Comparison of ENCODE assay signal across 8 cellular contexts in genomic region chr6:132300323-132300949, GRCh38.
A peak's percentile ranks its signal among the peaks of the same experiment; 100 is the strongest.
DNase-seq lines count a peak whose midpoint lies in the region; ATAC-seq, FAIRE-seq and TF ChIP-seq lines count a peak whose summit lies in the region.

No MANE protein-coding gene starts in this region.

- TF ChIP-seq EP300 in H1 (IDR thresholded peaks at IDR 0.05; ENCODE audit: borderline replicate concordance in 1 of 2, low read depth in 2 of 2, low read length in 2 of 2), result no peak

- H3K9me2 ChIP-seq in DOHH2 (replicated peaks; ENCODE audit: control insufficient read depth, low read length) (no peaks in the 10 kb centered on the region), PC-9 (ENCODE audit: insufficient read depth) (no peaks in the 10 kb centered on the region)

- H3K36me3 ChIP-seq in DOHH2 (ENCODE audit: control insufficient read depth, low read length) (no peaks in the 10 kb centered on the region), PC-9 (ENCODE audit: low read depth) (no peaks in the 10 kb centered on the region), H1 (ENCODE audit: control insufficient read depth in 2 of 4, insufficient read depth in 4 of 4, low read length in 3 of 4) (no peaks in the 10 kb centered on the region), mucosa of descending colon (ENCODE audit: low read depth) (no peaks in the 10 kb centered on the region)

- H2BK20ac ChIP-seq in H1 (ENCODE audit: low read length), result no peak overlapping the region

- no peak overlapping the region for H3K23ac ChIP-seq in H1 (ENCODE audit: insufficient read length)

- H3K4me3 ChIP-seq in DOHH2 (ENCODE audit: low read length) (no peak overlapping the region), PC-9 (no peak overlapping the region), H1 (ENCODE audit: extremely low read depth in 1 of 4, insufficient read depth in 2 of 4, low read depth in 3 of 4, low read length in 4 of 4) (no peak overlapping the region), mucosa of descending colon (no peak overlapping the region)

- H3K79me2 ChIP-seq in DOHH2 (ENCODE audit: control insufficient read depth, low read length) (no peaks in the 10 kb centered on the region), PC-9 (ENCODE audit: low read depth) (no peaks in the 10 kb centered on the region), H1 (ENCODE audit: control insufficient read depth in 1 of 2, insufficient read depth in 2 of 2, low read length in 2 of 2) (no peaks in the 10 kb centered on the region)

- 49% methylated on average over 4 of the region's 4 CpGs; no CpG with 5 or more reads in 1 of the 2 experiments for WGBS in H1 (ENCODE audit: extremely low coverage in 1 of 2, insufficient coverage in 1 of 2, insufficient read length in 1 of 2, insufficient replicate concordance in 2 of 2, low coverage in 1 of 2, low lambda C conversion rate in 2 of 2, missing lambda C conversion rate in 1 of 2), 2 experiments

- H2BK15ac ChIP-seq in H1 (ENCODE audit: low read length), result no peak overlapping the region

- peak; percentile 90 to 93 for TF ChIP-seq RAD21 in H1 (IDR thresholded peaks at IDR 0.05 in 1 of 2, conservative IDR thresholded peaks at IDR 0.05 in 1 of 2; ENCODE audit: low read depth in 2 of 2, low read length in 2 of 2)

- no peak overlapping the region for H3K4me2 ChIP-seq in DOHH2 (ENCODE audit: low read length)
- H3K4me2 ChIP-seq in PC-9, result no peak overlapping the region
- H3K4me2 ChIP-seq in H1 (ENCODE audit: insufficient read depth in 1 of 2, low read depth in 2 of 2, low read length in 2 of 2), result no peak overlapping the region

- H2BK5ac ChIP-seq in H1 (ENCODE audit: low read depth, low read length), result no peak overlapping the region

- H3F3A ChIP-seq in DOHH2 (ENCODE audit: control insufficient read depth, insufficient read depth) (no peaks in the 10 kb centered on the region), PC-9 (ENCODE audit: insufficient read depth, low read depth) (no peaks in the 10 kb centered on the region)

- no peaks in the 10 kb centered on the region for H3K23me2 ChIP-seq in H1 (ENCODE audit: low read depth, low read length)

- no peaks in the 10 kb centered on the region; the same call in 1 of the 2 replicates for H3K9me3 ChIP-seq in DOHH2 (ENCODE audit: control insufficient read depth, insufficient read depth, low read length)
- H3K9me3 ChIP-seq in PC-9 (ENCODE audit: insufficient read depth, low read depth), result no peaks in the 10 kb centered on the region
- no peaks in the 10 kb centered on the region for H3K9me3 ChIP-seq in H1 (ENCODE audit: insufficient read depth in 2 of 2, low read depth in 1 of 2, low read length in 1 of 2)
- no peaks in the 10 kb centered on the region for H3K9me3 ChIP-seq in mucosa of descending colon

- ATAC-seq in GM19025 (IDR thresholded peaks at IDR 0.05; ENCODE audit: low read depth, unreplicated experiment) (peak; percentile 70), HG03135 (IDR thresholded peaks at IDR 0.05; ENCODE audit: unreplicated experiment) (peak; percentile 87), mucosa of descending colon (peak; percentile 66), HG03045 (IDR thresholded peaks at IDR 0.05; ENCODE audit: unreplicated experiment) (no peak)

- H3K14ac ChIP-seq in H1 (ENCODE audit: insufficient read length), result no peak overlapping the region

- no peak overlapping the region for H2AK5ac ChIP-seq in H1 (ENCODE audit: low read depth, low read length)

- H4K91ac ChIP-seq in H1 (replicated peaks; ENCODE audit: insufficient read length, low read length), result no peak overlapping the region

- no peak overlapping the region for H4K8ac ChIP-seq in H1 (ENCODE audit: extremely low read depth, insufficient read depth, low read length)

- no peak overlapping the region for H2BK12ac ChIP-seq in H1 (ENCODE audit: low read depth, low read length)

- no peak overlapping the region for H3K4ac ChIP-seq in H1 (replicated peaks; ENCODE audit: insufficient read length, low read depth, low read length)

- no peak overlapping the region for H3K56ac ChIP-seq in H1 (replicated peaks; ENCODE audit: insufficient read length, low read depth, low read length)

- H3K27ac ChIP-seq in DOHH2 (ENCODE audit: low read depth, low read length), result no peak overlapping the region
- H3K27ac ChIP-seq in PC-9, result no peak overlapping the region
- H3K27ac ChIP-seq in H1 (ENCODE audit: low read depth, low read length), result no peak overlapping the region

- H2BK120ac ChIP-seq in H1 (replicated peaks; ENCODE audit: low read depth, low read length), result no peak overlapping the region

- H3K9ac ChIP-seq in H1 (replicated peaks in 1 of 4; ENCODE audit: extremely low read depth in 1 of 4, low read depth in 3 of 4, low read length in 3 of 4), result no peak overlapping the region

- no peaks in the 10 kb centered on the region for H3K79me1 ChIP-seq in H1 (ENCODE audit: low read depth, low read length)

- POLR2A ChIA-PET in PC-9 (lab: Charles Lee; ENCODE audit: unreplicated experiment), result no interaction called here
- POLR2A ChIA-PET in H1 (lab: Charles Lee; ENCODE audit: partially characterized antibody), result no interaction called here

- BruUV-seq in PC-9 (replicated peaks; lab: Mats Ljungman, UMichigan), result no TSS peak

- DNase-seq in PC-9 (peak; percentile 18 to 44), H1 (ENCODE audit: low read depth in 1 of 2, low spot score in 2 of 2) (no peak), mucosa of descending colon (peak in 1 of 3 donors; percentile 58), NCI-H1092 treated with DMSO at 0.1 percent for 48 hours (lab: John Stamatoyannopoulos, UW) (no peak)

- H3K27me3 ChIP-seq in DOHH2 (ENCODE audit: control insufficient read depth, low read length) (no peaks in the 10 kb centered on the region), PC-9 (ENCODE audit: insufficient read depth, low read depth) (no peaks in the 10 kb centered on the region), H1 (replicated peaks in 1 of 4; ENCODE audit: control insufficient read depth in 3 of 4, extremely low read depth in 1 of 4, insufficient read depth in 3 of 4, low read length in 3 of 4) (no peaks in the 10 kb centered on the region)

- H4K20me1 ChIP-seq in DOHH2 (ENCODE audit: control insufficient read depth, insufficient read depth, low read depth, low read length) (no peaks in the 10 kb centered on the region), PC-9 (ENCODE audit: insufficient read depth) (no peaks in the 10 kb centered on the region), H1 (replicated peaks in 1 of 2; ENCODE audit: control insufficient read depth in 1 of 2, insufficient read depth in 2 of 2, low read length in 2 of 2) (no peaks in the 10 kb centered on the region)

- peak; percentile 91 for FAIRE-seq in H1 (lab: Jason Lieb, UNC)

- H2AFZ ChIP-seq in PC-9 (no peak overlapping the region), H1 (ENCODE audit: low read length) (no peak overlapping the region)

- intact Hi-C loops in PC-9 (cut with micrococcal nuclease; ENCODE audit: unreplicated experiment), result loop anchor here (1.0 to 2.0 kb wide), 2 partner anchors 92 to 184 kb away; no protein-coding TSS in a partner anchor
- intact Hi-C loops in mucosa of descending colon (cut with DNase I, micrococcal nuclease), result no loop called here

- TF ChIP-seq CTCF in DOHH2 (IDR thresholded peaks at IDR 0.05; ENCODE audit: low read depth, low read length, poor library complexity, severe bottlenecking) (peak; percentile 66), PC-9 (conservative IDR thresholded peaks at IDR 0.05) (peak; percentile 90), H1 (IDR thresholded peaks at IDR 0.05; ENCODE audit: control extremely low read depth in 1 of 3, insufficient read depth in 1 of 3, low read depth in 1 of 3, low read length in 3 of 3) (peak in 2 of 3 experiments; percentile 61 to 81; a peak in 3 of 4 replicates), mucosa of descending colon (IDR thresholded peaks at IDR 0.05) (no peak)

- CTCF ChIA-PET in PC-9 (lab: Charles Lee), result interaction anchor here (0.6 kb wide), 1 partner anchor 375 kb away, joined by 3 read pairs; no protein-coding TSS in a partner anchor
- CTCF ChIA-PET in H1 (lab: Charles Lee; ENCODE audit: partially characterized antibody), result interaction anchor here (0.8 to 16.4 kb wide), 39 partner anchors 11 to 471 kb away, joined by 3 to 280 read pairs (median 4); no protein-coding TSS in a partner anchor

- H3K4me1 ChIP-seq in DOHH2 (ENCODE audit: control insufficient read depth, low read length), result no peaks in the 10 kb centered on the region
- no peaks in the 10 kb centered on the region for H3K4me1 ChIP-seq in PC-9 (replicated peaks; ENCODE audit: insufficient read depth)
- no peaks in the 10 kb centered on the region for H3K4me1 ChIP-seq in H1 (replicated peaks in 1 of 4; ENCODE audit: control insufficient read depth in 3 of 4, insufficient read depth in 4 of 4, low read length in 3 of 4)
- no peaks in the 10 kb centered on the region for H3K4me1 ChIP-seq in mucosa of descending colon (ENCODE audit: low read depth)

- H4K5ac ChIP-seq in H1 (ENCODE audit: insufficient read length, low read depth, low read length), result no peak overlapping the region

- TF ChIP-seq POLR2A in H1 (IDR thresholded peaks at IDR 0.05; ENCODE audit: control extremely low read depth in 1 of 2, low read depth in 2 of 2, low read length in 2 of 2), result no peak

- no peak overlapping the region for H3K18ac ChIP-seq in H1 (ENCODE audit: extremely low read depth, low read length)

TF ChIP-seq in H1, 55 proteins besides CTCF, POLR2A, EP300 and RAD21:
- no peak for TF ChIP-seq HDAC6 (IDR thresholded peaks at IDR 0.05; ENCODE audit: low read depth, low read length)
- TF ChIP-seq CEBPB (IDR thresholded peaks at IDR 0.05; ENCODE audit: low read depth, low read length), result peak; percentile 29; the same call in 1 of the 2 replicates

Comparison
In these comparisons a context has a peak if more than half of its experiments do, and no peak if none do; other contexts are left out.
1. DNase-seq: peak in PC-9 (2 of 2); none in H1 (0 of 2) and NCI-H1092 treated with DMSO at 0.1 percent for 48 hours (single experiment).